Comparison of ENCODE assay signal across 9 cellular contexts in the genomic region with DNA sequence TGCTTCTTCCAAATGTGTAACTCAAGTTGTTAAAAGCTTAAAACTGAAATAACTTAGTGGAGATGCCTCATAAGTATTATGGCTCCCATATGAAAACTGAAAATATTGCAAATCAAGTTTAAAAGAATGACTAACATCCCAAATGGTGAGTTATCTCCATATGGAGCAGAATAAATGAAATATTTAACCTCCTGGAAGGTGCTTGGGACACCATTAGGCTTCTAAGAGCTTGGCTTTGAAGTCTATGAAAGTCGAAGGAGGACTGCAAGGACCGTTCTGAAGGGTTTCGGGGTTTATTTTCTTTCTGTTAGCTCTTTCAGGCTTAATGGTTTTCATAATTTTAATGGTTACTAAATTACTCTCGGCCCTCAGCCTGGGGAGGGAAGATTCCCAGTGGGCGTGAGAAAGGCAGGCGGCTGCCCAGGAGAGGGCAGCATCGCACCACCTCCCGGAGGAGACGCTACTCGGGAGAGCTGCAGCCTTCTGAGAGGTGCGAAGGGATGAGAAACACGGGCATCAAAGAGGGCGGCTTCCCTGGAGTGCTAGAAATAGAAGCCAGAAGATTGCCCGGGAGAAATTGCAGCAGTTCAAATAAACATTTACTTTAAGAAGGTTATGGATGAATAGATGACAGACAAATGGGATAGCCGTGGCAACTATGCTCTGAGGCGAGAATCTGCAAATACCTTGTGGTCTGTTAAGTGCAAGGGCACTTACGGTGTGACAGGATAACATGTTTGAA. TPM values are rescaled to one million over a fixed set of nuclear protein-coding genes. Genes with fewer than 3 reads are reported as not detected.
DNase-seq lines count a peak whose midpoint lies in the region; ATAC-seq and TF ChIP-seq lines count a peak whose summit lies in the region.
"Had no signal": no experiment of that assay in that cellular context is flagged by ENCODE, and none has a peak within 500 bp of the region (broad histone marks: within the 10 kb centered on the region; RNA-seq: fewer than 3 reads in every experiment).

No MANE protein-coding gene starts in this region.

- H3K27me3 ChIP-seq in HAP-1 (ENCODE audit: low read depth): peaks cover 3% of the 10 kb centered on the region; the same call in 1 of the 2 replicates
- H3K27me3 ChIP-seq in adrenal gland: no peaks in the 10 kb centered on the region

- ATAC-seq in T-cell (replicated peaks in 1 of 4): peak; percentile 87 to 92 (median 90)
- peak; percentile 99 for ATAC-seq in left cardiac atrium
- no peak for ATAC-seq in GM19328 (IDR thresholded peaks at IDR 0.05; ENCODE audit: unreplicated experiment)

- H3K9me3 ChIP-seq in HAP-1 (no peaks in the 10 kb centered on the region), adrenal gland (replicated peaks in 1 of 3) (no peaks in the 10 kb centered on the region)

- no peak overlapping the region for H3K4me3 Mint-ChIP-seq in T-cell

- TF ChIP-seq CTCF in adrenal gland (IDR thresholded peaks at IDR 0.05): peak; percentile 82 to 91 (median 88)

- POLR2A ChIA-PET in T-cell (lab: Charles Lee): interaction anchor here in 1 of 2 donors (0.6 kb wide), 1 partner anchor 700 kb away, joined by 4 read pairs; no protein-coding TSS in a partner anchor

- H3K9me3 Mint-ChIP-seq in T-cell: no peaks in the 10 kb centered on the region

- H3K4me3 ChIP-seq in HAP-1 (no peak overlapping the region), adrenal gland (no peak overlapping the region)

- 8 to 12% (median 11%) methylated on average over 17 of the region's 17 CpGs for WGBS in adrenal gland, 4 donors

- no peaks in the 10 kb centered on the region for H3K36me3 ChIP-seq in HAP-1 (replicated peaks)
- no peaks in the 10 kb centered on the region for H3K36me3 ChIP-seq in adrenal gland (replicated peaks in 1 of 2)

- intact Hi-C loops in adrenal gland (cut with DNase I): loop anchor here in 1 of 2 donors (5.0 to 10.0 kb wide), 2 partner anchors 601 to 708 kb away; no protein-coding TSS in a partner anchor
- intact Hi-C loops in left cardiac atrium (cut with DNase I): loop anchor here in 1 of 2 donors (5.0 to 10.0 kb wide), 2 partner anchors 141 to 708 kb away; no protein-coding TSS in a partner anchor

- TF ChIP-seq POLR2A in adrenal gland (IDR thresholded peaks at IDR 0.05): no peak

- H3K27ac Mint-ChIP-seq in T-cell: peak overlapping the region in 1 of 2 donors; percentile 55

- CTCF ChIA-PET in T-cell (lab: Charles Lee): interaction anchor here (0.5 to 7.9 kb wide), 23 partner anchors 8 to 1379 kb away, joined by 3 to 126 read pairs (median 4); a partner anchor contains a TSS

- H3K4me1 Mint-ChIP-seq in T-cell: peaks cover 4 to 7% (median 6%) of the 10 kb centered on the region in 3 donors

- H3K4me1 ChIP-seq in HAP-1: no peaks in the 10 kb centered on the region
- peaks cover 0 to 5% of the 10 kb centered on the region in 2 donors for H3K4me1 ChIP-seq in adrenal gland (replicated peaks in 1 of 2)

- H3K27ac ChIP-seq in adrenal gland: no peak overlapping the region

- no peaks in the 10 kb centered on the region for H3K36me3 Mint-ChIP-seq in T-cell

- DNase-seq in GM04503 (ENCODE audit: low read depth) (peak; percentile 11), HAP-1 (ENCODE audit: low spot score in 2 of 2) (peak; percentile 69 to 84), MV-4-11 (lab: John Stamatoyannopoulos, UW) (peak; percentile 18), T-cell (peak; percentile 25 to 74 (median 56)), adrenal gland (peak; percentile 73 to 84 (median 78)), left cardiac atrium (peak; percentile 75), retina (peak; percentile 87)

- in situ Hi-C loops in HAP-1 (cut with MboI; ENCODE audit: low sequenced_read_pairs): no loop called here

- H3K27me3 Mint-ChIP-seq in T-cell: peaks cover 5 to 21% of the 10 kb centered on the region in 2 donors

RNA-seq across cellular contexts. Expression of a gene that starts 43.1 kb away (rescaled TPM):
- total RNA-seq in T-cell: not detected
- total RNA-seq in adrenal gland: not detected
- not detected for polyA plus RNA-seq in adrenal gland
- total RNA-seq in left cardiac atrium: not detected
- total RNA-seq: urinary bladder had no signal
- polyA plus RNA-seq: urinary bladder had no signal

RNA-seq across cellular contexts. Expression of a gene that starts 47.9 kb away (rescaled TPM):
- total RNA-seq in T-cell (10 to 100 TPM; 34.0 to 48.8 (median 40.7) TPM), adrenal gland (10 to 100 TPM; 29.0 to 48.5 (median 33.8) TPM), left cardiac atrium (10 to 100 TPM; 33.3 to 38.9 TPM)
- 10 to 100 TPM; 12.9 to 39.7 (median 14.4) TPM for polyA plus RNA-seq in adrenal gland

Comparison
In these comparisons a context has a peak if more than half of its experiments do, and no peak if none do; other contexts are left out.
1. DNase-seq: peak in every context shown above with its lines; median percentile 87 in retina; 78 in adrenal gland; 76 in HAP-1; 75 in left cardiac atrium; 56 in T-cell; 18 in MV-4-11; 11 in GM04503.